In genomic region chr9:4620046-4620765, GRCh38 we compare ENCODE assay signal across 1 cellular context.
TF ChIP-seq lines count a peak whose summit lies in the region.

No MANE protein-coding gene starts in this region.

TF ChIP-seq in H1, 55 proteins besides CTCF, POLR2A, EP300 and RAD21:
- TF ChIP-seq RXRA (IDR thresholded peaks at IDR 0.05; ENCODE audit: insufficient read depth, low read depth, low read length) (no peak), JUND (IDR thresholded peaks at IDR 0.05; ENCODE audit: low read length) (no peak), TAF1 (IDR thresholded peaks at IDR 0.05; ENCODE audit: low read depth, low read length) (no peak), ATF3 (IDR thresholded peaks at IDR 0.05; ENCODE audit: insufficient read depth, low read depth, low read length) (no peak), YY1 (IDR thresholded peaks at IDR 0.05; ENCODE audit: low read depth, low read length) (no peak), SIN3A (conservative IDR thresholded peaks at IDR 0.05 in 1 of 2, IDR thresholded peaks at IDR 0.05 in 1 of 2; ENCODE audit: low read depth in 1 of 2, low read length in 2 of 2) (no peak), JUN (IDR thresholded peaks at IDR 0.05; ENCODE audit: low read depth, low read length) (no peak), TAF7 (optimal IDR thresholded peaks at IDR 0.05; ENCODE audit: borderline replicate concordance, low read depth, low read length) (no peak), SAP30 (IDR thresholded peaks at IDR 0.05; ENCODE audit: insufficient read depth, insufficient replicate concordance, low read length) (no peak), SP2 (IDR thresholded peaks at IDR 0.05; ENCODE audit: low read length) (no peak), BCL11A (IDR thresholded peaks at IDR 0.05; ENCODE audit: low read depth in 2 of 2, low read length in 2 of 2) (no peak), RBBP5 (IDR thresholded peaks at IDR 0.05; ENCODE audit: borderline replicate concordance, low read depth, low read length) (no peak), EGR1 (IDR thresholded peaks at IDR 0.05; ENCODE audit: borderline replicate concordance, low read depth, low read length) (no peak), SRF (IDR thresholded peaks at IDR 0.05; ENCODE audit: low read depth, low read length) (no peak), USF2 (IDR thresholded peaks at IDR 0.05; ENCODE audit: low read length) (no peak), MAFK (IDR thresholded peaks at IDR 0.05; ENCODE audit: low read depth, low read length) (no peak), CTBP2 (IDR thresholded peaks at IDR 0.05; ENCODE audit: borderline replicate concordance, insufficient read depth, insufficient read length, low read length) (no peak), ASH2L (IDR thresholded peaks at IDR 0.05; ENCODE audit: low read length) (no peak)
